2 cellular contexts compared by ENCODE assay signal in the genomic region with DNA sequence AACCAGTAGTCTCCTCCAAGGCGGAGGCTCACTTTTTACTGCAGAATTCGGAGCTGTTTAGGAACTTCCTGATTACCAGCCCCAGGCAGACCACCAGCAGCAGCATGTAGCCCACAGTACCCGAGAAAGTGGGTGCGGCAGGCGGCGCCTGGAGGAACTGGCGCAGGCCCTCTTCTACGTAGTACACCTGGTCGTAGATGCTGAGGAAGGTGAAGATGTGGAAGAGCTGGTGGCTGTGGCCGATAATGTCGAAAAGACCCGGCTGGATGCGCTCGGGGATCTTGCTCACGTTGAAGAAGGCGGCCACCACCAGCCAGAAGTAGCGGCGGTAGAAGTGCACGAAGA.
TF ChIP-seq lines count a peak whose summit lies in the region.

No MANE protein-coding gene starts in this region.

TF ChIP-seq in H1, 55 proteins besides CTCF, POLR2A, EP300 and RAD21:
- TF ChIP-seq RBBP5 (IDR thresholded peaks at IDR 0.05; ENCODE audit: borderline replicate concordance, low read depth, low read length) = no peak
- no peak for TF ChIP-seq EZH2 (IDR thresholded peaks at IDR 0.05; ENCODE audit: low read depth, low read length, severe bottlenecking)
- no peak for TF ChIP-seq JUN (IDR thresholded peaks at IDR 0.05; ENCODE audit: low read depth, low read length)
- TF ChIP-seq JUND (IDR thresholded peaks at IDR 0.05; ENCODE audit: low read length) = no peak
- TF ChIP-seq KDM5A (IDR thresholded peaks at IDR 0.05; ENCODE audit: low read length) = no peak
- no peak for TF ChIP-seq SP1 (IDR thresholded peaks at IDR 0.05; ENCODE audit: low read depth, low read length)
- TF ChIP-seq SAP30 (IDR thresholded peaks at IDR 0.05; ENCODE audit: insufficient read depth, insufficient replicate concordance, low read length) = no peak
- TF ChIP-seq SRF (IDR thresholded peaks at IDR 0.05; ENCODE audit: low read depth, low read length) = no peak
- no peak for TF ChIP-seq CBX5 (IDR thresholded peaks at IDR 0.05; ENCODE audit: low read depth, low read length)
- TF ChIP-seq HDAC6 (IDR thresholded peaks at IDR 0.05; ENCODE audit: low read depth, low read length) = no peak
- TF ChIP-seq ASH2L (IDR thresholded peaks at IDR 0.05; ENCODE audit: low read length) = no peak
- no peak for TF ChIP-seq HDAC2 (IDR thresholded peaks at IDR 0.05; ENCODE audit: borderline replicate concordance in 1 of 2, low read depth in 2 of 2, low read length in 2 of 2)
- no peak for TF ChIP-seq POU5F1 (IDR thresholded peaks at IDR 0.05; ENCODE audit: low read depth, low read length)
- TF ChIP-seq BCL11A (IDR thresholded peaks at IDR 0.05; ENCODE audit: low read depth in 2 of 2, low read length in 2 of 2) = no peak
- TF ChIP-seq KDM4A (IDR thresholded peaks at IDR 0.05; ENCODE audit: low read depth, low read length, severe bottlenecking) = no peak
- TF ChIP-seq PHF8 (conservative IDR thresholded peaks at IDR 0.05; ENCODE audit: low read depth, low read length) = no peak
- TF ChIP-seq MAX (IDR thresholded peaks at IDR 0.05) = no peak

TF ChIP-seq in SK-N-SH treated with all-trans-retinoic acid at 6 μM for 48 hours, 23 proteins besides CTCF, POLR2A, EP300 and RAD21:
- TF ChIP-seq ZC3H10 (CRISPR knock-in tag; IDR thresholded peaks at IDR 0.05) (no peak), CSRNP3 (CRISPR knock-in tag; IDR thresholded peaks at IDR 0.05) (no peak), ISL1 (CRISPR knock-in tag; IDR thresholded peaks at IDR 0.05) (no peak), OSR1 (CRISPR knock-in tag; IDR thresholded peaks at IDR 0.05) (no peak), RARB (CRISPR knock-in tag; IDR thresholded peaks at IDR 0.05) (no peak), CREB5 (CRISPR knock-in tag; IDR thresholded peaks at IDR 0.05; ENCODE audit: low read depth) (no peak), TOX (CRISPR knock-in tag; IDR thresholded peaks at IDR 0.05; ENCODE audit: borderline replicate concordance) (no peak), SNAI2 (CRISPR knock-in tag; IDR thresholded peaks at IDR 0.05) (no peak), POU6F1 (CRISPR knock-in tag; IDR thresholded peaks at IDR 0.05; ENCODE audit: borderline replicate concordance, low read depth) (no peak), TSHZ2 (CRISPR knock-in tag; IDR thresholded peaks at IDR 0.05) (no peak), ESRRG (CRISPR knock-in tag; IDR thresholded peaks at IDR 0.05) (no peak), ZFP30 (CRISPR knock-in tag; IDR thresholded peaks at IDR 0.05) (no peak), PPARA (CRISPR knock-in tag; IDR thresholded peaks at IDR 0.05; ENCODE audit: borderline replicate concordance) (no peak), ZFP3 (CRISPR knock-in tag; IDR thresholded peaks at IDR 0.05) (no peak), ZNF8 (CRISPR knock-in tag; IDR thresholded peaks at IDR 0.05) (no peak), CSDC2 (CRISPR knock-in tag; IDR thresholded peaks at IDR 0.05) (no peak), ARNTL (CRISPR knock-in tag; IDR thresholded peaks at IDR 0.05; ENCODE audit: borderline replicate concordance, low read depth) (no peak), ZNF70 (CRISPR knock-in tag; IDR thresholded peaks at IDR 0.05) (no peak)
- TF ChIP-seq, protein P1, sequence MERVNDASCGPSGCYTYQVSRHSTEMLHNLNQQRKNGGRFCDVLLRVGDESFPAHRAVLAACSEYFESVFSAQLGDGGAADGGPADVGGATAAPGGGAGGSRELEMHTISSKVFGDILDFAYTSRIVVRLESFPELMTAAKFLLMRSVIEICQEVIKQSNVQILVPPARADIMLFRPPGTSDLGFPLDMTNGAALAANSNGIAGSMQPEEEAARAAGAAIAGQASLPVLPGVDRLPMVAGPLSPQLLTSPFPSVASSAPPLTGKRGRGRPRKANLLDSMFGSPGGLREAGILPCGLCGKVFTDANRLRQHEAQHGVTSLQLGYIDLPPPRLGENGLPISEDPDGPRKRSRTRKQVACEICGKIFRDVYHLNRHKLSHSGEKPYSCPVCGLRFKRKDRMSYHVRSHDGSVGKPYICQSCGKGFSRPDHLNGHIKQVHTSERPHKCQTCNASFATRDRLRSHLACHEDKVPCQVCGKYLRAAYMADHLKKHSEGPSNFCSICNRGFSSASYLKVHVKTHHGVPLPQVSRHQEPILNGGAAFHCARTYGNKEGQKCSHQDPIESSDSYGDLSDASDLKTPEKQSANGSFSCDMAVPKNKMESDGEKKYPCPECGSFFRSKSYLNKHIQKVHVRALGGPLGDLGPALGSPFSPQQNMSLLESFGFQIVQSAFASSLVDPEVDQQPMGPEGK (CRISPR knock-in tag; IDR thresholded peaks at IDR 0.05; ENCODE audit: borderline replicate concordance) = no peak
TF ChIP-seq in SK-N-SH treated with all-trans-retinoic acid at 6 μM for 48 hours: peak in this region for 0.
